In genomic region chr10:18658301-18658991, GRCh38 we compare ENCODE assay signal across 8 cellular contexts.
DNase-seq lines count a peak whose midpoint lies in the region; ATAC-seq and TF ChIP-seq lines count a peak whose summit lies in the region.

No MANE protein-coding gene starts in this region.

- ATAC-seq in DND-41 (ENCODE audit: insufficient read depth, low read depth): no peak
- peak; percentile 16 for ATAC-seq in GM21423 (IDR thresholded peaks at IDR 0.05; ENCODE audit: unreplicated experiment)

- H3K36me3 ChIP-seq in DND-41 (ENCODE audit: insufficient read depth, low read length): peaks cover 4% of the 10 kb centered on the region; the same call in 1 of the 2 replicates
- no peaks in the 10 kb centered on the region for H3K36me3 ChIP-seq in brain microvascular endothelial cell (replicated peaks)

- H2AFZ ChIP-seq in DND-41 (ENCODE audit: low read depth, low read length): peak overlapping the region; percentile 83

- H3K9ac ChIP-seq in DND-41 (ENCODE audit: low read depth, low read length): peak overlapping the region; percentile 85

- TF ChIP-seq CTCF in DND-41 (IDR thresholded peaks at IDR 0.05; ENCODE audit: borderline replicate concordance, extremely low read depth, low read length, poor library complexity, severe bottlenecking): no peak
- no peak for TF ChIP-seq CTCF in brain microvascular endothelial cell (IDR thresholded peaks at IDR 0.05; ENCODE audit: low read depth, low read length, missing control alignments)

- H3K27ac ChIP-seq in DND-41 (ENCODE audit: low read length): peak overlapping the region; percentile 90
- H3K27ac ChIP-seq in brain microvascular endothelial cell: peak overlapping the region; percentile 97
- H3K27ac ChIP-seq in layer of hippocampus (ENCODE audit: low read depth, low read length): peak overlapping the region; percentile 90

- H3K27me3 ChIP-seq in DND-41 (ENCODE audit: insufficient read depth, low read length, poor library complexity): no peaks in the 10 kb centered on the region
- no peaks in the 10 kb centered on the region for H3K27me3 ChIP-seq in brain microvascular endothelial cell (replicated peaks)
- no peaks in the 10 kb centered on the region for H3K27me3 ChIP-seq in layer of hippocampus (ENCODE audit: control insufficient read depth, insufficient read depth, low read length)

- H3K4me2 ChIP-seq in DND-41 (ENCODE audit: insufficient read depth, low read length): peak overlapping the region; percentile 90

- H4K20me1 ChIP-seq in DND-41 (ENCODE audit: insufficient read depth, low read length): peaks cover 16% of the 10 kb centered on the region; the same call in 1 of the 2 replicates

- DNase-seq in DND-41 (no peak), NCI-H69 (lab: John Stamatoyannopoulos, UW) (peak; percentile 1), brain microvascular endothelial cell (no peak), stromal cell of bone marrow (ENCODE audit: low read depth) (peak; percentile 13), NCI-H1105 treated with DMSO at 0.1 percent for 48 hours (lab: John Stamatoyannopoulos, UW) (no peak)
- no peak for DNase-seq in stimulated activated CD4-positive, alpha-beta T cell treated with anti-CD3 and anti-CD28 coated beads, Interleukin-12 subunit alpha, Interleukin-12 subunit beta, amount 100 ng/mL, for 4 hours

- H3K4me1 ChIP-seq in DND-41 (ENCODE audit: insufficient read depth, low read length): peaks cover 35% of the 10 kb centered on the region

- no peaks in the 10 kb centered on the region for H3K9me3 ChIP-seq in DND-41 (ENCODE audit: insufficient read depth, low read length, severe bottlenecking)

- peaks cover 56% of the 10 kb centered on the region for H3K79me2 ChIP-seq in DND-41 (ENCODE audit: insufficient read depth, low read length)

- H3K4me3 ChIP-seq in DND-41 (ENCODE audit: low read depth in 1 of 2, low read length in 2 of 2) (peak overlapping the region; percentile 92 to 94), brain microvascular endothelial cell (ENCODE audit: low read depth, low read length) (peak overlapping the region; percentile 80)

- in situ Hi-C loops in brain microvascular endothelial cell (cut with HindIII; ENCODE audit: low pct_ligation_motif_present, low sequenced_read_pairs): no loop called here

Comparison
In these comparisons a context has a peak if more than half of its experiments do, and no peak if none do; other contexts are left out.
1. DNase-seq: peak in NCI-H69 (single experiment) and stromal cell of bone marrow (single experiment); none in DND-41 (single experiment), brain microvascular endothelial cell (single experiment), NCI-H1105 treated with DMSO at 0.1 percent for 48 hours (single experiment) and stimulated activated CD4-positive, alpha-beta T cell treated with anti-CD3 and anti-CD28 coated beads, Interleukin-12 subunit alpha, Interleukin-12 subunit beta, amount 100 ng/mL, for 4 hours (single experiment).
2. Peak in every context shown above with its lines, with median percentiles within 50 percentile points of each other: H3K27ac ChIP-seq.